In the genomic region with DNA sequence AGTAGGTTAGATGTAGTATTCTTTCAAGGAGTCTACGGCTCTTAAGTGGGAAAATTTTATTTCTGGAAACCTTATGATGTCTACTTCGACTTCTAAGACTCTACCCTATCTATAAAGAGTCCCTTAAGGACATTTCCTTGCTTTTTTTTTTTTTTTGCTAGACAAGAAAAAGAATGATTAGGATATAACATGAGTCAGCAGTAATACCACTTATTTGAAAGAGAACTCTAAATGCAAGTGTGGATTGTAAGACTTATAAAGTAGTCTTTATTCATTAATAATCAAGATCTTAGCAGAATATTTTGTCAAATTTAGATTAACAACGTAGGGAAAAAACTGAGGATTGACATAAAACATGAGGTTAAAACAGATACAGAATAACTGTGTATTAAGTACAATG, we compare ENCODE assay signal across 15 cellular contexts.
A peak's percentile ranks its signal among the peaks of the same experiment; 100 is the strongest.
DNase-seq lines count a peak whose midpoint lies in the region; ATAC-seq and TF ChIP-seq lines count a peak whose summit lies in the region.
"Had no signal": no experiment of that assay in that cellular context is flagged by ENCODE, and none has a peak within 500 bp of the region (broad histone marks: within the 10 kb centered on the region; RNA-seq: fewer than 3 reads in every experiment).

No MANE protein-coding gene starts in this region.

- no peak for TF ChIP-seq EP300 in gastroesophageal sphincter (IDR thresholded peaks at IDR 0.05)
- TF ChIP-seq EP300 in upper lobe of left lung (IDR thresholded peaks at IDR 0.05), result no peak

- no peaks in the 10 kb centered on the region for H3K4me1 Mint-ChIP-seq in activated naive CD8-positive, alpha-beta T cell (ENCODE audit: low read depth)
- H3K4me1 Mint-ChIP-seq in activated naive CD8-positive, alpha-beta T cell treated with anti-CD3 and anti-CD28 coated beads, Interleukin-2, amount 50 U/mL, for 24 hours, result no peaks in the 10 kb centered on the region
- no peaks in the 10 kb centered on the region for H3K4me1 Mint-ChIP-seq in CD8-positive, alpha-beta memory T cell
- H3K4me1 Mint-ChIP-seq: IgD-negative memory B cell had no signal

- H3K4me2 ChIP-seq in PC-3 (ENCODE audit: low read length), result peak overlapping the region; percentile 30

- no TSS peak for BruUV-seq in PC-3 (replicated peaks; lab: Mats Ljungman, UMichigan)

- peak overlapping the region; percentile 41 for H3K27ac ChIP-seq in PC-3 (ENCODE audit: low read length)
- no peak overlapping the region for H3K27ac ChIP-seq in gastroesophageal sphincter
- H3K27ac ChIP-seq in CD8-positive, alpha-beta memory T cell (ENCODE audit: low read depth, low read length), result no peak overlapping the region
- H3K27ac ChIP-seq in upper lobe of left lung, result no peak overlapping the region
- H3K27ac ChIP-seq: SJCRH30 had no signal

- no peaks in the 10 kb centered on the region for H3K27me3 Mint-ChIP-seq in activated naive CD8-positive, alpha-beta T cell
- no peaks in the 10 kb centered on the region for H3K27me3 Mint-ChIP-seq in activated naive CD8-positive, alpha-beta T cell treated with anti-CD3 and anti-CD28 coated beads, Interleukin-2, amount 50 U/mL, for 24 hours
- H3K27me3 Mint-ChIP-seq in CD8-positive, alpha-beta memory T cell, result no peaks in the 10 kb centered on the region
- H3K27me3 Mint-ChIP-seq: IgD-negative memory B cell had no signal

- H3F3A ChIP-seq in PC-3 (ENCODE audit: low read length, unreplicated experiment), result no peaks in the 10 kb centered on the region

- H3K4me1 ChIP-seq in PC-3 (ENCODE audit: insufficient read depth, low read length) (peaks cover 19% of the 10 kb centered on the region), gastroesophageal sphincter (no peaks in the 10 kb centered on the region), upper lobe of left lung (no peaks in the 10 kb centered on the region)
- H3K4me1 ChIP-seq in CD8-positive, alpha-beta memory T cell (ENCODE audit: insufficient read depth, low read length), result no peaks in the 10 kb centered on the region
- H3K4me1 ChIP-seq: SJCRH30 had no signal

- TF ChIP-seq POLR2A in gastroesophageal sphincter (IDR thresholded peaks at IDR 0.05) (no peak), upper lobe of left lung (IDR thresholded peaks at IDR 0.05) (no peak)

- intact Hi-C loops in PC-3 (cut with micrococcal nuclease), result no loop called here

- H3K36me3 Mint-ChIP-seq in activated naive CD8-positive, alpha-beta T cell, result peaks cover 6% of the 10 kb centered on the region
- H3K36me3 Mint-ChIP-seq in activated naive CD8-positive, alpha-beta T cell treated with anti-CD3 and anti-CD28 coated beads, Interleukin-2, amount 50 U/mL, for 24 hours (ENCODE audit: low read depth), result peaks cover 48% of the 10 kb centered on the region
- H3K36me3 Mint-ChIP-seq in CD8-positive, alpha-beta memory T cell, result peaks cover 8 to 87% (median 33%) of the 10 kb centered on the region in 3 donors

- H3K4me3 ChIP-seq in PC-3 (ENCODE audit: low read length) (no peak overlapping the region), fibroblast of mammary gland (ENCODE audit: control insufficient read depth, low read depth, low read length) (no peak overlapping the region), gastroesophageal sphincter (no peak overlapping the region), upper lobe of left lung (no peak overlapping the region)
- no peak overlapping the region for H3K4me3 ChIP-seq in CD8-positive, alpha-beta memory T cell (ENCODE audit: low read length)
- H3K4me3 ChIP-seq: SJCRH30 had no signal

- no peaks in the 10 kb centered on the region for H3K9me3 ChIP-seq in PC-3 (ENCODE audit: low read length)
- H3K9me3 ChIP-seq in gastroesophageal sphincter, result no peaks in the 10 kb centered on the region
- H3K9me3 ChIP-seq in CD8-positive, alpha-beta memory T cell (ENCODE audit: low read length), result no peaks in the 10 kb centered on the region
- H3K9me3 ChIP-seq in upper lobe of left lung, result no peaks in the 10 kb centered on the region
- H3K9me3 ChIP-seq: SJCRH30 had no signal

- no peaks in the 10 kb centered on the region for H3K9me2 ChIP-seq in PC-3 (replicated peaks; ENCODE audit: low read length)

- H3K9me3 Mint-ChIP-seq in activated naive CD8-positive, alpha-beta T cell (ENCODE audit: low read depth), result no peaks in the 10 kb centered on the region
- no peaks in the 10 kb centered on the region for H3K9me3 Mint-ChIP-seq in activated naive CD8-positive, alpha-beta T cell treated with anti-CD3 and anti-CD28 coated beads, Interleukin-2, amount 50 U/mL, for 24 hours
- H3K9me3 Mint-ChIP-seq in CD8-positive, alpha-beta memory T cell, result no peaks in the 10 kb centered on the region
- H3K9me3 Mint-ChIP-seq: IgD-negative memory B cell had no signal

- H3K4me3 Mint-ChIP-seq in activated naive CD8-positive, alpha-beta T cell, result no peak overlapping the region
- no peak overlapping the region for H3K4me3 Mint-ChIP-seq in activated naive CD8-positive, alpha-beta T cell treated with anti-CD3 and anti-CD28 coated beads, Interleukin-2, amount 50 U/mL, for 24 hours
- no peak overlapping the region for H3K4me3 Mint-ChIP-seq in CD8-positive, alpha-beta memory T cell
- H3K4me3 Mint-ChIP-seq: IgD-negative memory B cell had no signal

- CTCF ChIA-PET in PC-3 (lab: Charles Lee), result interaction anchor here (0.6 kb wide), 1 partner anchor 1407 kb away, joined by 3 read pairs; no protein-coding TSS in a partner anchor
- CTCF ChIA-PET in CD8-positive, alpha-beta memory T cell (lab: Charles Lee), result no interaction called here

- no peaks in the 10 kb centered on the region for H4K20me1 ChIP-seq in PC-3 (ENCODE audit: low read length)

- POLR2A ChIA-PET in PC-3 (lab: Charles Lee; ENCODE audit: unreplicated experiment), result no interaction called here
- POLR2A ChIA-PET in CD8-positive, alpha-beta memory T cell (lab: Charles Lee), result no interaction called here

- H3K9ac ChIP-seq in PC-3 (ENCODE audit: low read length), result peak overlapping the region; percentile 3; the same call in 1 of the 2 replicates

- H3K27me3 ChIP-seq in PC-3 (ENCODE audit: low read length) (no peaks in the 10 kb centered on the region), gastroesophageal sphincter (no peaks in the 10 kb centered on the region), upper lobe of left lung (no peaks in the 10 kb centered on the region)
- no peaks in the 10 kb centered on the region for H3K27me3 ChIP-seq in CD8-positive, alpha-beta memory T cell (ENCODE audit: insufficient read depth, low read length, poor library complexity, severe bottlenecking)
- H3K27me3 ChIP-seq: SJCRH30 had no signal

- H2AFZ ChIP-seq in PC-3 (ENCODE audit: low read length), result no peak overlapping the region

- H3K27ac Mint-ChIP-seq in activated naive CD8-positive, alpha-beta T cell, result peak overlapping the region; percentile 16
- H3K27ac Mint-ChIP-seq in activated naive CD8-positive, alpha-beta T cell treated with anti-CD3 and anti-CD28 coated beads, Interleukin-2, amount 50 U/mL, for 24 hours, result no peak overlapping the region
- H3K27ac Mint-ChIP-seq in CD8-positive, alpha-beta memory T cell, result no peak overlapping the region

- ATAC-seq in activated naive CD8-positive, alpha-beta T cell treated with anti-CD3 and anti-CD28 coated beads, Interleukin-2, amount 50 U/mL, for 24 hours, result no peak
- ATAC-seq in PC-3 (no peak), gastroesophageal sphincter (no peak), upper lobe of left lung (ENCODE audit: low FRiP score in 2 of 2) (no peak), HG03565 (IDR thresholded peaks at IDR 0.05; ENCODE audit: unreplicated experiment) (no peak)

- TF ChIP-seq CTCF in PC-3 (conservative IDR thresholded peaks at IDR 0.05; ENCODE audit: low read depth, low read length) (no peak), fibroblast of mammary gland (conservative IDR thresholded peaks at IDR 0.05; ENCODE audit: control insufficient read depth, insufficient read depth, low read depth, low read length) (no peak), gastroesophageal sphincter (IDR thresholded peaks at IDR 0.05) (no peak), upper lobe of left lung (IDR thresholded peaks at IDR 0.05) (no peak)

- no peaks in the 10 kb centered on the region for H3K79me2 ChIP-seq in PC-3 (ENCODE audit: low read length)

- DNase-seq in activated naive CD8-positive, alpha-beta T cell treated with anti-CD3 and anti-CD28 coated beads, Interleukin-2, amount 50 U/mL, for 24 hours, result no peak
- DNase-seq in PC-3 (no peak), fibroblast of mammary gland (ENCODE audit: low read depth) (peak; percentile 13), upper lobe of left lung (no peak)
- DNase-seq in CD8-positive, alpha-beta memory T cell, result no peak
- DNase-seq: C1 segment of cervical spinal cord, DMS 273 treated with DMSO at 0.1 percent for 48 hours, NCI-H187 treated with DMSO at 0.1 percent for 48 hours, NCI-H446, NCI-H748 treated with DMSO at 0.1 percent for 48 hours, SJCRH30 had no signal

- peaks cover 25% of the 10 kb centered on the region for H3K36me3 ChIP-seq in PC-3 (ENCODE audit: low read depth, low read length)
- H3K36me3 ChIP-seq in gastroesophageal sphincter, result peaks cover 2 to 73% of the 10 kb centered on the region in 2 donors
- H3K36me3 ChIP-seq in CD8-positive, alpha-beta memory T cell (ENCODE audit: insufficient read depth, low read length), result peaks cover 39% of the 10 kb centered on the region
- peaks cover 7 to 80% (median 31%) of the 10 kb centered on the region in 4 donors for H3K36me3 ChIP-seq in upper lobe of left lung

- 62 to 69% methylated on average over 3 of the region's 3 CpGs for WGBS in gastroesophageal sphincter (ENCODE audit: low coverage in 1 of 2), 2 donors
- 80 to 86% methylated on average over 3 of the region's 3 CpGs for WGBS in upper lobe of left lung, 2 donors
